19 cellular contexts compared by ENCODE assay signal in the genomic region with DNA sequence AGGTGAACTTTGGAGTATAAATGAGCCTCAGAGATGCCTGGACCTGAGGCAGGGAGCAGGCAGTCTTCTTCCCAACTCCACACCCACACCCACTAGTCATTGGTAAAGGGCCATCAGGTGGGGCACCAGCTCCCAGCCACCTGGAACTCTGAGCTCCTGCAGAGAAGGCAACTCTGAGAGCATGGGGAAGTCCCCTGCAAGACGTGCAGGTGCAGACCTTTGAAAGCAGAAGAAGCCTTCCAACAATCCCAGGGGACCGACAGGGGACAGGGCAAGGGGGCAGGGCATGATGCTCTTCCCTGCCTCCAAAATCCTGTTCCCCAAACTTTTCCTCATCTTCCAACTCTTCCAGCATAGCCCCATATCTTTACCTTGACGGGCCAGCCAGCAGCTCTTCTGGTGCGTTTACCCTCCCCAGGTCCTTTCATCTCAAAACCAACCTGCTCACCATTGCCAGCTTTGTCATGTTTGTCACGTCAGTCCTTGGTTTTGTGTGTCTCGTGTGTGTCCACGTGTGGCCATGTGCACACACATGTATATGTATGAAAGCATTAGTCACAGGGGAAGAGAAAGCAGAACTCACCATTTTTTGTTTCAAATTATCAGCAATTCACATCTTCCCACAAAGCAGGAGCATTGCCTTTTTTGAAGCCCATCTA.
DNase-seq lines count a peak whose midpoint lies in the region; ATAC-seq and TF ChIP-seq lines count a peak whose summit lies in the region.
"Had no signal": no experiment of that assay in that cellular context is flagged by ENCODE, and none has a peak within 500 bp of the region (broad histone marks: within the 10 kb centered on the region; RNA-seq: fewer than 3 reads in every experiment).

No MANE protein-coding gene starts in this region.

- ATAC-seq in GM18858 (IDR thresholded peaks at IDR 0.05; ENCODE audit: unreplicated experiment) = peak; percentile 57
- peak; percentile 78 for ATAC-seq in GM21723 (IDR thresholded peaks at IDR 0.05; ENCODE audit: unreplicated experiment)
- ATAC-seq in stimulated activated naive CD8-positive, alpha-beta T cell treated with anti-CD3 and anti-CD28 coated beads, Interleukin-15, Interleukin-2, amounts not matched to agents 100 U/mL and 50 U/mL, for 24 hours = no peak
- ATAC-seq: natural killer cell treated with Interleukin-12 subunit alpha and Interleukin-12 subunit beta and Interleukin-15 and Interleukin-18, amount 100 ng/mL, for 72 hours had no signal

- TF ChIP-seq CTCF in MM.1S (IDR thresholded peaks at IDR 0.05; ENCODE audit: low read length) = no peak

- DNase-seq in MM.1S = peak; percentile 33
- peak; percentile 32 for DNase-seq in germinal center (ENCODE audit: low spot score)
- DNase-seq in NCI-H1048 (lab: John Stamatoyannopoulos, UW) = no peak
- DNase-seq in hepatic stellate cell (ENCODE audit: low spot score) = no peak
- no peak for DNase-seq in stimulated activated naive CD8-positive, alpha-beta T cell treated with anti-CD3 and anti-CD28 coated beads, Interleukin-15, Interleukin-2, amounts not matched to agents 100 U/mL and 50 U/mL, for 24 hours
- DNase-seq in DMS79 (lab: John Stamatoyannopoulos, UW) = no peak
- DNase-seq: activated CD8-positive, alpha-beta memory T cell treated with anti-CD3 and anti-CD28 coated beads for 24 hours; activated naive CD8-positive, alpha-beta T cell treated with anti-CD3 and anti-CD28 coated beads, Interleukin-2, amount 10 ng/mL, durations not matched to agents 7 days and 5 days; hypothalamus; mammary epithelial cell; NCI-H1930; NCI-H510A; SHP77; stimulated activated CD4-positive, alpha-beta T cell treated with anti-CD3 and anti-CD28 coated beads, Interleukin-4, amount 100 ng/mL, for 4 hours; T-helper 1 cell had no signal

- no peaks in the 10 kb centered on the region for H3F3A ChIP-seq in MM.1S (ENCODE audit: insufficient read depth, low read length)

- H4K20me1 ChIP-seq in MM.1S (ENCODE audit: insufficient read depth, low read length) = no peaks in the 10 kb centered on the region

- H3K4me2 ChIP-seq in MM.1S (ENCODE audit: low read depth, low read length) = peak overlapping the region; percentile 27; the same call in 1 of the 2 replicates

- H3K4me1 ChIP-seq in MM.1S (ENCODE audit: low read length) = peaks cover 11% of the 10 kb centered on the region; the same call in 1 of the 2 replicates

- H2AFZ ChIP-seq in MM.1S (ENCODE audit: low read length) = peak overlapping the region; percentile 28; the same call in 1 of the 2 replicates

- H3K36me3 ChIP-seq in MM.1S (replicated peaks; ENCODE audit: insufficient read depth, low read length) = no peaks in the 10 kb centered on the region

- H3K9me2 ChIP-seq in MM.1S (replicated peaks; ENCODE audit: insufficient read depth, low read length) = no peaks in the 10 kb centered on the region

- no peaks in the 10 kb centered on the region for H3K9me3 ChIP-seq in MM.1S (replicated peaks; ENCODE audit: insufficient read depth, low read length)

- H3K27me3 ChIP-seq in MM.1S (replicated peaks; ENCODE audit: insufficient read depth, low read length) = no peaks in the 10 kb centered on the region

- no peak overlapping the region for H3K4me3 ChIP-seq in MM.1S (ENCODE audit: low read length)

- no peak overlapping the region for H3K9ac ChIP-seq in MM.1S (ENCODE audit: low read length)

- no peaks in the 10 kb centered on the region for H3K79me2 ChIP-seq in MM.1S (ENCODE audit: low read length)

- peak overlapping the region; percentile 9; the same call in 1 of the 2 replicates for H3K27ac ChIP-seq in MM.1S (ENCODE audit: low read length)
- H3K27ac ChIP-seq: VCaP had no signal

Comparison
In these comparisons a context has a peak if more than half of its experiments do, and no peak if none do; other contexts are left out.
1. DNase-seq: peak in MM.1S (single experiment) and germinal center (single experiment); none in NCI-H1048 (single experiment), hepatic stellate cell (single experiment), stimulated activated naive CD8-positive, alpha-beta T cell treated with anti-CD3 and anti-CD28 coated beads, Interleukin-15, Interleukin-2, amounts not matched to agents 100 U/mL and 50 U/mL, for 24 hours (single experiment) and DMS79 (single experiment).